In the genomic region with DNA sequence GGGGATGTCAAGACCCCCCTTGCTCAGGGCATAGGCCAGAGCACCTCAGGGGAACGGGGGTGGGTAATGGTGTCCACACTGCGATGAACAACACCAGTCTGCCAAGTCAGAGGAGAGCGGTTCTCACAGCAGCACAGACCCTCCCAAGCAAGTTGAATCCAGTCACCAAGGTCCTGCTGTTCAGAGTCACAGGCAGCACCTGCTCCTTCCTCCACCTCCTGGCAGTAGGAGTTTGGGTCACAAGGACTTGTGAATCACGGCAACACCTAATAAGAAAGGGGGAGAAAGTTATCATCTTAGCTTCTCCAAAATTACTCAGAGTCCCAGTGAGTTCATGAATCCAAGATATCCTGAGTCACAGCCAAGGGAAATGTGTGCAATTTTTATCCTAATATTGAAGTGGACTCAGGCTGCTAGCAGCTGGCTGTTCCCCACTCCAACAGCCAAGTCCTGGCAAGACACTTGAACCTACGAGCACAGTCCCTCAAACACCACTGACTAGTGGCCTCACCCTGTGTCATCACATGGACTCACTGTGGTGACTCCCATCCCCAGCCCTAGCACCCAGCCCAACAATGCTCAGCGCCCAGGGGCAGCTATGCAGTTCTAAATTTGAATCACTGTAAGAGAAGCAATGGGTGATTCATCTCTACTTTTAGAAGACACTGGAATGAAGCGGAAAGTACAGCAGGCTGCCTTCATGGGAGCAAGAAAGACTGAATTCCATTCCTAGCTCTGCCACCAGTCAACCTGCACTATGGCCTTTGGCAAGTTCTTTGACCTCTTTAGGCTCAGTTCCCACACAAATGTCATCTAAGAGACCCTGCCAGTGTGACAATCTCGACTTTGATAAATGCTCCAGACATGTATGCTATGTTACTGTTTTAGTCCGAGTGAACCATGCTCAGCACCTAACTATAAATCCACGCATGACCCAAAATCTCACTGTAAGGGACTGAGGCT, we compare ENCODE assay signal across 10 cellular contexts.
DNase-seq lines count a peak whose midpoint lies in the region; TF ChIP-seq lines count a peak whose summit lies in the region.
"Had no signal": no experiment of that assay in that cellular context is flagged by ENCODE, and none has a peak within 500 bp of the region (broad histone marks: within the 10 kb centered on the region; RNA-seq: fewer than 3 reads in every experiment).

No MANE protein-coding gene starts in this region.

- no peak for TF ChIP-seq CTCF in foreskin fibroblast (IDR thresholded peaks at IDR 0.05; ENCODE audit: low read depth, low read length)

- DNase-seq in GM04504 (ENCODE audit: low read depth) (peak; percentile 38), adipocyte (ENCODE audit: low read depth) (peak; percentile 77), foreskin fibroblast (peak; percentile 36 to 50), pons (ENCODE audit: low spot score) (peak; percentile 14), SIG-M5 treated with dmso at 0.1 percent for 504 hours (lab: John Stamatoyannopoulos, UW; ENCODE audit: unreplicated experiment) (no peak), NCI-H2171 (lab: John Stamatoyannopoulos, UW) (no peak), NCI-H446 treated with DMSO at 0.1 percent for 48 hours (lab: John Stamatoyannopoulos, UW) (no peak), NCI-H510A treated with DMSO at 0.1 percent for 48 hours (lab: John Stamatoyannopoulos, UW) (no peak)
- DNase-seq: NCI-H2227 treated with DMSO at 0.1 percent for 48 hours had no signal

- no peaks in the 10 kb centered on the region for H3K9me3 ChIP-seq in adipocyte (ENCODE audit: control insufficient read depth, low read length)
- H3K9me3 ChIP-seq: thyroid gland had no signal

- no peaks in the 10 kb centered on the region for H3K36me3 ChIP-seq in adipocyte (ENCODE audit: control insufficient read depth, insufficient read depth, low read length, severe bottlenecking)

- H3K4me3 ChIP-seq in adipocyte (ENCODE audit: low read length) (no peak overlapping the region), foreskin fibroblast (ENCODE audit: low read depth in 1 of 2, low read length in 2 of 2) (no peak overlapping the region)
- H3K4me3 ChIP-seq: thyroid gland had no signal

- H3K27me3 ChIP-seq in adipocyte (replicated peaks; ENCODE audit: control insufficient read depth, insufficient read depth, low read length), result no peaks in the 10 kb centered on the region
- H3K27me3 ChIP-seq: thyroid gland had no signal

- peak overlapping the region; percentile 12 for H3K9ac ChIP-seq in adipocyte (ENCODE audit: low read length)

- peaks cover 74% of the 10 kb centered on the region for H3K4me1 ChIP-seq in adipocyte (ENCODE audit: control insufficient read depth, insufficient read depth, low read length)

Comparison
In these comparisons a context has a peak if more than half of its experiments do, and no peak if none do; other contexts are left out.
1. DNase-seq: peak in GM04504 (single experiment), adipocyte (single experiment), foreskin fibroblast (2 of 2) and pons (single experiment); none in SIG-M5 treated with dmso at 0.1 percent for 504 hours (single experiment), NCI-H2171 (single experiment), NCI-H446 treated with DMSO at 0.1 percent for 48 hours (single experiment) and NCI-H510A treated with DMSO at 0.1 percent for 48 hours (single experiment).